ENCODE assay signal across 10 cellular contexts in genomic region chr7:127751062-127751722, GRCh38.
DNase-seq lines count a peak whose midpoint lies in the region; ATAC-seq and TF ChIP-seq lines count a peak whose summit lies in the region.
"Had no signal": no experiment of that assay in that cellular context is flagged by ENCODE, and none has a peak within 500 bp of the region (broad histone marks: within the 10 kb centered on the region; RNA-seq: fewer than 3 reads in every experiment).

No MANE protein-coding gene starts in this region.

- H2AFZ ChIP-seq in SK-N-SH (ENCODE audit: low read depth), result no peak overlapping the region

- 90% methylated on average over 6 of the region's 6 CpGs for WGBS in SK-N-SH (ENCODE audit: low lambda C conversion rate)

- H3K9ac ChIP-seq in SK-N-SH, result no peak overlapping the region

- H3K4me3 ChIP-seq in AG04450 (ENCODE audit: low read depth, low read length), result no peak overlapping the region
- no peak overlapping the region for H3K4me3 ChIP-seq in SK-N-SH (ENCODE audit: low read depth in 2 of 2, low read length in 1 of 2)

- H3K27ac Mint-ChIP-seq in T-cell (no peak overlapping the region), nephron progenitor cell (no peak overlapping the region)

- no peaks in the 10 kb centered on the region for H3K9me2 ChIP-seq in SK-N-SH

- H3K9me3 ChIP-seq in AG04450 (ENCODE audit: control insufficient read depth, insufficient read depth, low read length), result no peaks in the 10 kb centered on the region
- H3K9me3 ChIP-seq in SK-N-SH, result no peaks in the 10 kb centered on the region

- peaks cover 79% of the 10 kb centered on the region for H4K20me1 ChIP-seq in SK-N-SH (ENCODE audit: insufficient read depth)

- DNase-seq in AG04450 (ENCODE audit: low read depth, low spot score) (peak; percentile 62), GM03348 (ENCODE audit: low spot score) (peak; percentile 34), SK-N-SH (no peak), foreskin melanocyte (peak; percentile 89), T-cell (no peak), nephron progenitor cell (no peak)
- DNase-seq: NCI-H510A; stimulated activated CD8-positive, alpha-beta memory T cell treated with anti-CD3 and anti-CD28 coated beads, Interleukin-4, amount 100 ng/mL, for 48 hours had no signal

- peaks cover 23% of the 10 kb centered on the region for H3K36me3 Mint-ChIP-seq in T-cell
- H3K36me3 Mint-ChIP-seq in nephron progenitor cell (ENCODE audit: low read depth), result peaks cover 14% of the 10 kb centered on the region

- peaks cover 53 to 79% (median 67%) of the 10 kb centered on the region in 3 donors for H3K4me1 Mint-ChIP-seq in T-cell
- peaks cover 28% of the 10 kb centered on the region for H3K4me1 Mint-ChIP-seq in nephron progenitor cell

- POLR2A ChIA-PET in AG04450 (lab: Yijun Ruan, JAX), result no interaction called here
- POLR2A ChIA-PET in SK-N-SH (lab: Yijun Ruan, JAX), result no interaction called here
- POLR2A ChIA-PET in T-cell (lab: Charles Lee), result no interaction called here

- no peak for TF ChIP-seq CTCF in AG04450 (IDR thresholded peaks at IDR 0.05; ENCODE audit: low read depth, low read length)
- no peak for TF ChIP-seq CTCF in SK-N-SH (IDR thresholded peaks at IDR 0.05)
- no peak for TF ChIP-seq CTCF in nephron progenitor cell (IDR thresholded peaks at IDR 0.05)

- H3K27me3 ChIP-seq in AG04450 (ENCODE audit: control insufficient read depth, insufficient read depth, low read length) (no peaks in the 10 kb centered on the region), SK-N-SH (ENCODE audit: insufficient read depth) (no peaks in the 10 kb centered on the region)

- no peak for TF ChIP-seq RAD21 in SK-N-SH (IDR thresholded peaks at IDR 0.05; ENCODE audit: low read length)

- H3K9me3 Mint-ChIP-seq in T-cell (no peaks in the 10 kb centered on the region), nephron progenitor cell (no peaks in the 10 kb centered on the region)

- H3K4me2 ChIP-seq in SK-N-SH, result no peak overlapping the region

- H3K4me1 ChIP-seq in SK-N-SH (ENCODE audit: control insufficient read depth in 1 of 2, insufficient read depth in 2 of 2, low read depth in 1 of 2, low read length in 1 of 2), result peaks cover 7 to 21% of the 10 kb centered on the region in 2 experiments; a peak in 3 of 4 replicates

- ATAC-seq in T-cell (replicated peaks in 1 of 4) (no peak), HG03039 (IDR thresholded peaks at IDR 0.05; ENCODE audit: unreplicated experiment) (no peak), GM18867 (IDR thresholded peaks at IDR 0.05; ENCODE audit: unreplicated experiment) (no peak)

- peaks cover 4 to 9% of the 10 kb centered on the region in 2 experiments for H3K36me3 ChIP-seq in SK-N-SH (replicated peaks in 1 of 2; ENCODE audit: control insufficient read depth in 1 of 2, insufficient read depth in 2 of 2, low read length in 1 of 2)

- H3K4me3 Mint-ChIP-seq in T-cell (no peak overlapping the region), nephron progenitor cell (no peak overlapping the region)

- no peaks in the 10 kb centered on the region for H3F3A ChIP-seq in SK-N-SH (replicated peaks; ENCODE audit: insufficient read depth)

- no peak overlapping the region for H3K27ac ChIP-seq in AG04450 (ENCODE audit: low read depth, low read length)
- H3K27ac ChIP-seq in SK-N-SH (ENCODE audit: low read depth in 2 of 2, low read length in 1 of 2), result peak overlapping the region in 1 of 2 experiments; percentile 10; a peak in 1 of 4 replicates

- no peak for TF ChIP-seq EP300 in SK-N-SH (IDR thresholded peaks at IDR 0.05; ENCODE audit: borderline replicate concordance in 1 of 2, low read depth in 1 of 2, low read length in 1 of 2)

- peaks cover 97% of the 10 kb centered on the region for H3K79me2 ChIP-seq in SK-N-SH (ENCODE audit: insufficient read depth)

- H3K27me3 Mint-ChIP-seq in T-cell (no peaks in the 10 kb centered on the region), nephron progenitor cell (ENCODE audit: low read depth, poor library complexity) (peaks cover 3% of the 10 kb centered on the region)

- CTCF ChIA-PET in AG04450 (lab: Charles Lee), result interaction anchor here (1.0 kb wide), 1 partner anchor 42 kb away, joined by 4 read pairs; no protein-coding TSS in a partner anchor
- CTCF ChIA-PET in SK-N-SH (lab: Yijun Ruan, JAX), result interaction anchor here (0.7 to 1.7 kb wide), 4 partner anchors 9 to 458 kb away, joined by 3 to 5 read pairs (median 4); no protein-coding TSS in a partner anchor
- CTCF ChIA-PET in T-cell (lab: Charles Lee), result no interaction called here

TF ChIP-seq in SK-N-SH, 30 proteins besides CTCF, POLR2A, EP300 and RAD21 (continues in another document):
- TF ChIP-seq EZH2phosphoT487 (IDR thresholded peaks at IDR 0.05; ENCODE audit: borderline replicate concordance, low read depth), result no peak
- peak; percentile 35; the same call in 1 of the 2 replicates for TF ChIP-seq FOSL2 (IDR thresholded peaks at IDR 0.05; ENCODE audit: borderline replicate concordance, low read depth)
- no peak for TF ChIP-seq POLR2AphosphoS5 (IDR thresholded peaks at IDR 0.05; ENCODE audit: low read depth, low read length)
- no peak for TF ChIP-seq ZBTB33 (IDR thresholded peaks at IDR 0.05; ENCODE audit: borderline replicate concordance, low read depth)
- TF ChIP-seq ELF1 (IDR thresholded peaks at IDR 0.05), result no peak
- TF ChIP-seq GATA2 (CRISPR knock-in tag; IDR thresholded peaks at IDR 0.05), result no peak
- no peak for TF ChIP-seq GABPA (IDR thresholded peaks at IDR 0.05; ENCODE audit: low read depth)
- TF ChIP-seq RXRA (IDR thresholded peaks at IDR 0.05; ENCODE audit: borderline replicate concordance, low read depth), result no peak
- TF ChIP-seq CHD2 (IDR thresholded peaks at IDR 0.05; ENCODE audit: low read length, partially characterized antibody), result no peak
- TF ChIP-seq TEAD4 (IDR thresholded peaks at IDR 0.05; ENCODE audit: borderline replicate concordance, insufficient read depth), result peak; percentile 86
- no peak for TF ChIP-seq USF1 (IDR thresholded peaks at IDR 0.05; ENCODE audit: borderline replicate concordance, low read depth)
- TF ChIP-seq RCOR1 (IDR thresholded peaks at IDR 0.05; ENCODE audit: low read length), result no peak
- no peak for TF ChIP-seq REST (IDR thresholded peaks at IDR 0.05; ENCODE audit: low read depth, low read length)
- no peak for TF ChIP-seq RFX5 (IDR thresholded peaks at IDR 0.05; ENCODE audit: low read length)
- no peak for TF ChIP-seq TAF1 (IDR thresholded peaks at IDR 0.05; ENCODE audit: borderline replicate concordance, low read depth, low read length)
- no peak for TF ChIP-seq YY1 (IDR thresholded peaks at IDR 0.05; ENCODE audit: low read depth)
- TF ChIP-seq SIN3A (IDR thresholded peaks at IDR 0.05; ENCODE audit: borderline replicate concordance, low read depth, low read length), result no peak
- TF ChIP-seq MXI1 (IDR thresholded peaks at IDR 0.05; ENCODE audit: low read depth, low read length), result no peak
- TF ChIP-seq TCF12 (IDR thresholded peaks at IDR 0.05), result peak; percentile 62; the same call in 1 of the 2 replicates
- no peak for TF ChIP-seq MEF2A (IDR thresholded peaks at IDR 0.05; ENCODE audit: borderline replicate concordance, low read depth)

Comparison
In these comparisons a context has a peak if more than half of its experiments do, and no peak if none do; other contexts are left out.
1. DNase-seq: peak in AG04450 (single experiment), GM03348 (single experiment) and foreskin melanocyte (single experiment); none in SK-N-SH (single experiment), T-cell (0 of 34) and nephron progenitor cell (single experiment).
2. CTCF ChIA-PET loops: an anchor here in AG04450 (1.0 kb wide) and SK-N-SH (0.7 to 1.7 kb wide); none called in T-cell.